1 cellular context compared by ENCODE assay signal in the genomic region with DNA sequence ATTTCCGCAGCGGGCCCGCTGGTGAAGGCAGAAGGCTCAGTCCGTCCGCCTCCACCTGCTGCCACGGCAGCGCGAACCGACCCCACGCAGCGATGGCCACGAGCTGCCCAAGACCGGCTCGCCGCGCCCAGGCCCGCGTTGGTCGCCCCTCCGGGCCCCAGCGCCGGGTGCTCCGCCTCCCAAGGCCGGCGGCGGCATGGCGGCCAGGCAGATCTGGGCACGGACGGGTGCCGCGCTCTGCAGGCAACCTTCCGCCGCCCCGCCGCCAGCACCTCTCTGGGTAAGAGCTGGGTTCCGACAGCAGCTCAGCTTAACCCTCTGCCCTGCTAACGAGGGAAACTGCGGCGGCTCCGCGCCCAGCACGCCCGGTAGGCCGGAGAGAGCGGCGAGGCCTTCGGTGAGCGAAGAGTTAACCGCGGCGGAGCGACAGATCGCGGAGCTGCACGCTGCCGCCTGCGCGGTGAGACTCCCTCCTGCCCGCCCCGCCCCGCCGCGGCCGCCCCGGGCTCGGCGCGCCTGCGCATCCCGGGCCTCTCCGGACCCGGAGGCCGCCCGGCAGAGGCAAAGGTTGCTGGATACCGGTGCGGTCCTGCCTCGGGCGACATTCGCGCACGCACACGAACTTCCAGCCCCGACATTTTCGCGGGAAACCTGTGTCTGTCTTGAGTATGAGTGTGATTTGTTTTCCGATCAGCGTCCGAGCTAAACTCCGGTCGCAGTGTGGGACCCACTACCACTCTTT.
TF ChIP-seq lines count a peak whose summit lies in the region.

A gene (plus strand): TSS at position 177 of the 742 bp plus-strand sequence. CDS start 20 bp downstream, at position 197.

TF ChIP-seq in H1, 55 proteins besides CTCF, POLR2A, EP300 and RAD21:
- TF ChIP-seq CTBP2 (IDR thresholded peaks at IDR 0.05; ENCODE audit: borderline replicate concordance, insufficient read depth, insufficient read length, low read length) (peak; percentile 93), BRCA1 (IDR thresholded peaks at IDR 0.05; ENCODE audit: low read depth, low read length) (no peak), CREB1 (IDR thresholded peaks at IDR 0.05) (0 out of 2 replicates have a peak, but pooled peaks have one; percentile 13), KDM4A (IDR thresholded peaks at IDR 0.05; ENCODE audit: low read depth, low read length, severe bottlenecking) (peak; percentile 99), BCL11A (IDR thresholded peaks at IDR 0.05; ENCODE audit: low read depth in 2 of 2, low read length in 2 of 2) (no peak), RBBP5 (IDR thresholded peaks at IDR 0.05; ENCODE audit: borderline replicate concordance, low read depth, low read length) (peak; percentile 97), SUZ12 (IDR thresholded peaks at IDR 0.05; ENCODE audit: low read length) (peak; percentile 78; the same call in 1 of the 2 replicates), TCF12 (IDR thresholded peaks at IDR 0.05; ENCODE audit: low read depth, low read length) (no peak), POU5F1 (IDR thresholded peaks at IDR 0.05; ENCODE audit: low read depth, low read length) (no peak), FOSL1 (IDR thresholded peaks at IDR 0.05; ENCODE audit: insufficient read depth, low read depth, low read length) (0 out of 2 replicates have a peak, but pooled peaks have one; percentile 44), RFX5 (IDR thresholded peaks at IDR 0.05; ENCODE audit: borderline replicate concordance, low read depth, low read length) (no peak), SIN3A (conservative IDR thresholded peaks at IDR 0.05 in 1 of 2, IDR thresholded peaks at IDR 0.05 in 1 of 2; ENCODE audit: low read depth in 1 of 2, low read length in 2 of 2) (peak in 1 of 2 experiments; percentile 54; a peak in 2 of 4 replicates), NRF1 (IDR thresholded peaks at IDR 0.05; ENCODE audit: low read depth, low read length) (peak; percentile 71), SP4 (IDR thresholded peaks at IDR 0.05; ENCODE audit: low read length) (no peak), CHD2 (IDR thresholded peaks at IDR 0.05; ENCODE audit: low read length) (no peak), ASH2L (IDR thresholded peaks at IDR 0.05; ENCODE audit: low read length) (peak; percentile 96), EGR1 (IDR thresholded peaks at IDR 0.05; ENCODE audit: borderline replicate concordance, low read depth, low read length) (no peak), ZNF274 (IDR thresholded peaks at IDR 0.05; ENCODE audit: borderline replicate concordance, extremely low read depth, low read length) (no peak), RNF2 (IDR thresholded peaks at IDR 0.05; ENCODE audit: borderline replicate concordance, low read depth, low read length, missing control alignments, poor library complexity, severe bottlenecking) (peak; percentile 53), CBX8 (IDR thresholded peaks at IDR 0.05; ENCODE audit: borderline replicate concordance, low read depth, low read length) (no peak), TBP (IDR thresholded peaks at IDR 0.05; ENCODE audit: low read depth, low read length) (peak; percentile 57; the same call in 1 of the 2 replicates), KDM1A (IDR thresholded peaks at IDR 0.05; ENCODE audit: borderline replicate concordance, low read length) (no peak), YY1 (IDR thresholded peaks at IDR 0.05; ENCODE audit: low read depth, low read length) (peak; percentile 81), PHF8 (conservative IDR thresholded peaks at IDR 0.05; ENCODE audit: low read depth, low read length) (peak; percentile 86), TAF1 (IDR thresholded peaks at IDR 0.05; ENCODE audit: low read depth, low read length) (peak; percentile 76), NANOG (IDR thresholded peaks at IDR 0.05; ENCODE audit: insufficient read depth, low read depth, low read length, poor library complexity, severe bottlenecking) (no peak), POLR2AphosphoS5 (IDR thresholded peaks at IDR 0.05; ENCODE audit: low read depth, low read length) (peak; percentile 46; the same call in 1 of the 2 replicates), SAP30 (IDR thresholded peaks at IDR 0.05; ENCODE audit: insufficient read depth, insufficient replicate concordance, low read length) (no peak), CBX5 (IDR thresholded peaks at IDR 0.05; ENCODE audit: low read depth, low read length) (no peak), SIRT6 (IDR thresholded peaks at IDR 0.05; ENCODE audit: low read length) (no peak), SP2 (IDR thresholded peaks at IDR 0.05; ENCODE audit: low read length) (no peak)
- TF ChIP-seq, protein P1, sequence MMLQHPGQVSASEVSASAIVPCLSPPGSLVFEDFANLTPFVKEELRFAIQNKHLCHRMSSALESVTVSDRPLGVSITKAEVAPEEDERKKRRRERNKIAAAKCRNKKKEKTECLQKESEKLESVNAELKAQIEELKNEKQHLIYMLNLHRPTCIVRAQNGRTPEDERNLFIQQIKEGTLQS (IDR thresholded peaks at IDR 0.05; ENCODE audit: insufficient read depth, low read depth, low read length), result no peak
- TF ChIP-seq, protein P2, sequence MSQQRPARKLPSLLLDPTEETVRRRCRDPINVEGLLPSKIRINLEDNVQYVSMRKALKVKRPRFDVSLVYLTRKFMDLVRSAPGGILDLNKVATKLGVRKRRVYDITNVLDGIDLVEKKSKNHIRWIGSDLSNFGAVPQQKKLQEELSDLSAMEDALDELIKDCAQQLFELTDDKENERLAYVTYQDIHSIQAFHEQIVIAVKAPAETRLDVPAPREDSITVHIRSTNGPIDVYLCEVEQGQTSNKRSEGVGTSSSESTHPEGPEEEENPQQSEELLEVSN (IDR thresholded peaks at IDR 0.05), result peak; percentile 79
- TF ChIP-seq, protein P3, sequence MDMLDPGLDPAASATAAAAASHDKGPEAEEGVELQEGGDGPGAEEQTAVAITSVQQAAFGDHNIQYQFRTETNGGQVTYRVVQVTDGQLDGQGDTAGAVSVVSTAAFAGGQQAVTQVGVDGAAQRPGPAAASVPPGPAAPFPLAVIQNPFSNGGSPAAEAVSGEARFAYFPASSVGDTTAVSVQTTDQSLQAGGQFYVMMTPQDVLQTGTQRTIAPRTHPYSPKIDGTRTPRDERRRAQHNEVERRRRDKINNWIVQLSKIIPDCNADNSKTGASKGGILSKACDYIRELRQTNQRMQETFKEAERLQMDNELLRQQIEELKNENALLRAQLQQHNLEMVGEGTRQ (IDR thresholded peaks at IDR 0.05; ENCODE audit: low read length), result no peak
- TF ChIP-seq, protein P4, sequence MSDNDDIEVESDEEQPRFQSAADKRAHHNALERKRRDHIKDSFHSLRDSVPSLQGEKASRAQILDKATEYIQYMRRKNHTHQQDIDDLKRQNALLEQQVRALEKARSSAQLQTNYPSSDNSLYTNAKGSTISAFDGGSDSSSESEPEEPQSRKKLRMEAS (IDR thresholded peaks at IDR 0.05), result peak; percentile 77
